Comparison of ENCODE assay signal across 14 cellular contexts in genomic region chr3:98396482-98396881, GRCh38. TPM values are rescaled to one million over a fixed set of nuclear protein-coding genes. Genes with fewer than 3 reads are reported as not detected.
DNase-seq lines count a peak whose midpoint lies in the region; ATAC-seq and TF ChIP-seq lines count a peak whose summit lies in the region.
"Not testable (repeated sequence)": the region's sequence is repeated elsewhere in the genome, so short reads cannot be mapped to it uniquely, and the experiment has no call there.
"Had no signal": no experiment of that assay in that cellular context is flagged by ENCODE, and none has a peak within 500 bp of the region (broad histone marks: within the 10 kb centered on the region; RNA-seq: fewer than 3 reads in every experiment).

No MANE protein-coding gene starts in this region.

- H4K20me1 ChIP-seq in GM23338 (replicated peaks; ENCODE audit: insufficient read depth), result not testable (repeated sequence)

- H3K27ac ChIP-seq in GM23338 (ENCODE audit: low read depth), result peak overlapping the region; percentile 56; the same call in 1 of the 2 replicates
- H3K27ac ChIP-seq in HUES6 (ENCODE audit: low read depth, low read length), result peak overlapping the region; percentile 74; the same call in 1 of the 2 replicates
- H3K27ac ChIP-seq in endodermal cell (ENCODE audit: low read depth, low read length), result not testable (repeated sequence)

- WGBS in endodermal cell (ENCODE audit: insufficient coverage in 1 of 2, insufficient read length in 1 of 2), 2 experiments, result 89% methylated on average over 3 of the region's 4 CpGs; no CpG with 5 or more reads in 1 of the 2 experiments

- not testable (repeated sequence) for H2AFZ ChIP-seq in GM23338

- H3F3A ChIP-seq in GM23338 (replicated peaks; ENCODE audit: low read depth), result not testable (repeated sequence)

- H3K27me3 ChIP-seq in GM23338 (ENCODE audit: insufficient read depth); HUES6 (ENCODE audit: control insufficient read depth, insufficient read depth, low read length); endodermal cell (ENCODE audit: control insufficient read depth, insufficient read depth, low read length, poor library complexity, severe bottlenecking): not testable (repeated sequence)

- not testable (repeated sequence) for H3K36me3 ChIP-seq in GM23338 (ENCODE audit: insufficient read depth); HUES6 (ENCODE audit: control insufficient read depth, insufficient read depth, low read length); endodermal cell (ENCODE audit: control insufficient read depth, insufficient read depth, low read length)

- peak; percentile 76 for ATAC-seq in GM18868 (IDR thresholded peaks at IDR 0.05; ENCODE audit: unreplicated experiment)
- not testable (repeated sequence) for ATAC-seq in GM23338
- peak; percentile 63 for ATAC-seq in HG03432 (IDR thresholded peaks at IDR 0.05; ENCODE audit: unreplicated experiment)
- peak; percentile 29 for ATAC-seq in WTC11

- H3K4me3 Mint-ChIP-seq in GM23338, WTC11, endodermal cell: not testable (repeated sequence)

- POLR2A ChIA-PET in WTC11 (lab: Charles Lee), result not testable (repeated sequence)

- H3K79me2 ChIP-seq in GM23338 (replicated peaks; ENCODE audit: insufficient read depth), result not testable (repeated sequence)

- CTCF ChIA-PET in WTC11 (lab: Charles Lee), result not testable (repeated sequence)

- H3K9me3 Mint-ChIP-seq in GM23338 (peaks cover 46% of the 10 kb centered on the region), WTC11 (peaks cover 53% of the 10 kb centered on the region), endodermal cell (peaks cover 32% of the 10 kb centered on the region)

- H3K4me3 ChIP-seq in GM23338; HUES6 (ENCODE audit: low read depth, low read length); endodermal cell (ENCODE audit: low read length): not testable (repeated sequence)

- H3K4me2 ChIP-seq in GM23338, result not testable (repeated sequence)

- H3K9ac ChIP-seq in HUES6 (ENCODE audit: low read length), result peak overlapping the region; percentile 17
- H3K9ac ChIP-seq in endodermal cell (ENCODE audit: extremely low read depth, low read length, poor library complexity, severe bottlenecking), result not testable (repeated sequence)

- not testable (repeated sequence) for H3K4me1 Mint-ChIP-seq in GM23338, endodermal cell
- H3K4me1 Mint-ChIP-seq in WTC11, result peaks cover 37% of the 10 kb centered on the region

- not testable (repeated sequence) for H3K27ac Mint-ChIP-seq in GM23338, WTC11, endodermal cell

- not testable (repeated sequence) for H3K9me2 ChIP-seq in GM23338 (ENCODE audit: insufficient read depth)

- H3K4me1 ChIP-seq in GM23338 (ENCODE audit: insufficient read depth); endodermal cell (ENCODE audit: control insufficient read depth, insufficient read depth, low read length): not testable (repeated sequence)
- peaks cover 10% of the 10 kb centered on the region; the same call in 1 of the 2 replicates for H3K4me1 ChIP-seq in HUES6 (ENCODE audit: control insufficient read depth, insufficient read depth, low read length)

- H3K36me3 Mint-ChIP-seq in GM23338 (ENCODE audit: low read depth), result peaks cover 23% of the 10 kb centered on the region
- H3K36me3 Mint-ChIP-seq in WTC11, result peaks cover 44% of the 10 kb centered on the region
- H3K36me3 Mint-ChIP-seq in endodermal cell (ENCODE audit: low read depth), result not testable (repeated sequence)

- DNase-seq in ELF-1 (ENCODE audit: low read depth, low spot score) (peak; percentile 6), endodermal cell (peak; percentile 55)
- DNase-seq in GM23338 (ENCODE audit: low spot score); WTC11 (ENCODE audit: low spot score): not testable (repeated sequence)

- not testable (repeated sequence) for H3K27me3 Mint-ChIP-seq in GM23338 (ENCODE audit: insufficient read depth, low read depth, poor library complexity); WTC11 (ENCODE audit: low read depth); endodermal cell (ENCODE audit: insufficient read depth)

- TF ChIP-seq CTCF in GM23338 (conservative IDR thresholded peaks at IDR 0.05; ENCODE audit: low read depth in 2 of 2); WTC11 (IDR thresholded peaks at IDR 0.05); endodermal cell (conservative IDR thresholded peaks at IDR 0.05): not testable (repeated sequence)

- peaks cover 28% of the 10 kb centered on the region for H3K9me3 ChIP-seq in HUES6 (ENCODE audit: control insufficient read depth, insufficient read depth, low read depth, low read length)
- H3K9me3 ChIP-seq in endodermal cell (ENCODE audit: control insufficient read depth, low read length), result peaks cover 19% of the 10 kb centered on the region

TF ChIP-seq in WTC11, 78 proteins besides CTCF, POLR2A, EP300 and RAD21:
- peak; percentile 46; the same call in 1 of the 2 replicates for TF ChIP-seq ZNF423 (CRISPR knock-in tag; IDR thresholded peaks at IDR 0.05)

RNA-seq across cellular contexts. Expression of gene OR5K3, which starts 6.0 kb away (rescaled TPM):
- not detected in 2 replicates for total RNA-seq in GM23338 (2014; rRNA removed; shearing (Covaris generic))
- not detected in 2 replicates for polyA plus RNA-seq in GM23338 (2016; fragmentation: Nextera tagmentation; extraction: Ambion mirVana)
- total RNA-seq in WTC11 (2021) (not detected in 3 replicates), endodermal cell (not detected)
- not detected for polyA plus RNA-seq in endodermal cell (2013, experiment 1 of 2)
- polyA plus RNA-seq in endodermal cell (2013, experiment 2 of 2), result not detected
- total RNA-seq: A673; Caco-2; Calu3; CD4-positive, alpha-beta T cell; CD8-positive, alpha-beta T cell; G401 had no signal
- polyA plus RNA-seq: AG04450 had no signal

RNA-seq across cellular contexts. Expression of gene OR5K4, which starts 42.8 kb away (rescaled TPM):
- total RNA-seq in GM23338 (2014; rRNA removed; shearing (Covaris generic)), result not detected in 2 replicates
- polyA plus RNA-seq in GM23338 (2016; fragmentation: Nextera tagmentation; extraction: Ambion mirVana), result not detected in 2 replicates
- total RNA-seq in WTC11 (2021) (not detected in 3 replicates), endodermal cell (not detected)
- polyA plus RNA-seq in endodermal cell (2013, experiment 1 of 2), result not detected
- not detected for polyA plus RNA-seq in endodermal cell (2013, experiment 2 of 2)
- total RNA-seq: A673; Caco-2; Calu3; CD4-positive, alpha-beta T cell; CD8-positive, alpha-beta T cell; G401 had no signal
- polyA plus RNA-seq: AG04450 had no signal
